1 cellular context compared by ENCODE assay signal in genomic region chr16:27268376-27269299, GRCh38.
TF ChIP-seq lines count a peak whose summit lies in the region.

Gene NSMCE1, minus strand, starts transcription at chr16:27268772. Its CDS starts 11,202 bp downstream, at chr16:27257570.

TF ChIP-seq in HepG2, 621 proteins besides CTCF, POLR2A, EP300 and RAD21 (continued from another document and continues in another):
- TF ChIP-seq CHD4 (IDR thresholded peaks at IDR 0.05; ENCODE audit: borderline replicate concordance, low read length): peak; percentile 93
- TF ChIP-seq MIXL1 (CRISPR knock-in tag; IDR thresholded peaks at IDR 0.05): peak; percentile 68; the same call in 1 of the 2 replicates
- peak; percentile 92 for TF ChIP-seq PHF8 (CRISPR knock-in tag; IDR thresholded peaks at IDR 0.05)
- peak; percentile 68; the same call in 1 of the 2 replicates for TF ChIP-seq ZBTB20 (CRISPR knock-in tag; IDR thresholded peaks at IDR 0.05; ENCODE audit: borderline replicate concordance, low read depth)
- TF ChIP-seq BRF2 (CRISPR knock-in tag; IDR thresholded peaks at IDR 0.05): no peak
- no peak for TF ChIP-seq ESRRA (CRISPR knock-in tag; IDR thresholded peaks at IDR 0.05; ENCODE audit: low read depth)
- no peak for TF ChIP-seq PLSCR1 (CRISPR knock-in tag; IDR thresholded peaks at IDR 0.05; ENCODE audit: borderline replicate concordance)
- peak; percentile 61 for TF ChIP-seq UBTF (CRISPR knock-in tag; IDR thresholded peaks at IDR 0.05)
- no peak; the same call in 1 of the 2 replicates for TF ChIP-seq SP140L (CRISPR knock-in tag; IDR thresholded peaks at IDR 0.05; ENCODE audit: borderline replicate concordance)
- 0 out of 2 replicates have a peak, but pooled peaks have one; percentile 15 for TF ChIP-seq GMEB2 (CRISPR knock-in tag; IDR thresholded peaks at IDR 0.05; ENCODE audit: low read depth)
- TF ChIP-seq RBAK (CRISPR knock-in tag; IDR thresholded peaks at IDR 0.05): no peak
- 0 out of 2 replicates have a peak, but pooled peaks have one; percentile 2 for TF ChIP-seq FOXP4 (CRISPR knock-in tag; IDR thresholded peaks at IDR 0.05)
- no peak for TF ChIP-seq CREBL2 (CRISPR knock-in tag; IDR thresholded peaks at IDR 0.05; ENCODE audit: borderline replicate concordance)
- no peak for TF ChIP-seq ZNF558 (CRISPR knock-in tag; IDR thresholded peaks at IDR 0.05; ENCODE audit: borderline replicate concordance)
- no peak; the same call in none of the 2 replicates for TF ChIP-seq ZNF703 (CRISPR knock-in tag; IDR thresholded peaks at IDR 0.05; ENCODE audit: borderline replicate concordance)
- TF ChIP-seq ZNF430 (CRISPR knock-in tag; IDR thresholded peaks at IDR 0.05): no peak; the same call in none of the 2 replicates
- TF ChIP-seq BRD4 (CRISPR knock-in tag; IDR thresholded peaks at IDR 0.05): peak; percentile 91
- peak; percentile 92; the same call in 1 of the 2 replicates for TF ChIP-seq ZNF510 (CRISPR knock-in tag; IDR thresholded peaks at IDR 0.05; ENCODE audit: low read depth)
- no peak for TF ChIP-seq RELA (CRISPR knock-in tag; IDR thresholded peaks at IDR 0.05)
- peak; percentile 73 for TF ChIP-seq AHDC1 (CRISPR knock-in tag; IDR thresholded peaks at IDR 0.05; ENCODE audit: borderline replicate concordance)
- peak; percentile 81; the same call in 1 of the 2 replicates for TF ChIP-seq MEIS1 (CRISPR knock-in tag; IDR thresholded peaks at IDR 0.05; ENCODE audit: borderline replicate concordance)
- TF ChIP-seq HIC2 (CRISPR knock-in tag; IDR thresholded peaks at IDR 0.05; ENCODE audit: low read depth): peak; percentile 29; the same call in 1 of the 2 replicates
- TF ChIP-seq ZNF367 (CRISPR knock-in tag; IDR thresholded peaks at IDR 0.05; ENCODE audit: borderline replicate concordance): no peak
- no peak for TF ChIP-seq HNRNPUL1 (IDR thresholded peaks at IDR 0.05; ENCODE audit: low read depth, low read length)
- 0 out of 2 replicates have a peak, but pooled peaks have one; percentile 69 for TF ChIP-seq CERS6 (CRISPR knock-in tag; IDR thresholded peaks at IDR 0.05)
- no peak for TF ChIP-seq ZBTB4 (CRISPR knock-in tag; IDR thresholded peaks at IDR 0.05; ENCODE audit: borderline replicate concordance)
- no peak for TF ChIP-seq ATAD3A (CRISPR knock-in tag; IDR thresholded peaks at IDR 0.05)
- TF ChIP-seq KMT2B (CRISPR knock-in tag; IDR thresholded peaks at IDR 0.05): peak; percentile 92
- TF ChIP-seq ZNF547 (CRISPR knock-in tag; IDR thresholded peaks at IDR 0.05): no peak
- TF ChIP-seq ZSCAN22 (CRISPR knock-in tag; IDR thresholded peaks at IDR 0.05): no peak
